In genomic region chr3:189304465-189305341, GRCh38 we compare ENCODE assay signal across 10 cellular contexts.
A peak's percentile ranks its signal among the peaks of the same experiment; 100 is the strongest.
DNase-seq lines count a peak whose midpoint lies in the region; ATAC-seq and TF ChIP-seq lines count a peak whose summit lies in the region.
"Had no signal": no experiment of that assay in that cellular context is flagged by ENCODE, and none has a peak within 500 bp of the region (broad histone marks: within the 10 kb centered on the region; RNA-seq: fewer than 3 reads in every experiment).

No MANE protein-coding gene starts in this region.

- H3K4ac ChIP-seq in neuronal stem cell (ENCODE audit: low read length), result no peak overlapping the region

- POLR2A ChIA-PET in CD4-positive, alpha-beta memory T cell (lab: Charles Lee; ENCODE audit: partially characterized antibody), result interaction anchor here (1.3 kb wide), 1 partner anchor 14 kb away, joined by 3 read pairs; no protein-coding TSS in a partner anchor

- peak; percentile 41 for ATAC-seq in activated CD8-positive, alpha-beta memory T cell treated with anti-CD3 and anti-CD28 coated beads, Interleukin-2, amount 10 ng/mL, durations not matched to agents 7 days and 5 days
- ATAC-seq in GM21423 (IDR thresholded peaks at IDR 0.05; ENCODE audit: unreplicated experiment), result no peak

- 41% methylated on average over 10 of the region's 10 CpGs for WGBS in smooth muscle cell (ENCODE audit: low lambda C conversion rate)
- no CpG with 5 or more reads among the region's 10 CpGs for WGBS in neuronal stem cell (ENCODE audit: extremely low coverage in 2 of 2, insufficient read length in 2 of 2, insufficient replicate concordance in 1 of 2), 2 donors

- H3K27ac ChIP-seq in colonic mucosa, result peak overlapping the region; percentile 79
- peak overlapping the region; percentile 54 for H3K27ac ChIP-seq in smooth muscle cell (ENCODE audit: low read depth)
- H3K27ac ChIP-seq in CD4-positive, alpha-beta memory T cell (ENCODE audit: low read depth, low read length), result no peak overlapping the region
- H3K27ac ChIP-seq in neuronal stem cell (replicated peaks; ENCODE audit: low read length), result no peak overlapping the region
- H3K27ac ChIP-seq: BLaER1, SJSA1 had no signal

- peaks cover 37% of the 10 kb centered on the region for H3K4me1 Mint-ChIP-seq in activated CD8-positive, alpha-beta memory T cell treated with anti-CD3 and anti-CD28 coated beads, Interleukin-2, amount 10 ng/mL, durations not matched to agents 7 days and 5 days
- H3K4me1 Mint-ChIP-seq in CD4-positive, alpha-beta memory T cell, result peaks cover 4 to 14% (median 11%) of the 10 kb centered on the region in 4 donors

- no peak overlapping the region for H4K8ac ChIP-seq in neuronal stem cell (ENCODE audit: low read depth, low read length)

- intact Hi-C loops in colonic mucosa (cut with DNase I), result no loop called here
- intact Hi-C loops in CD4-positive, alpha-beta memory T cell (cut with micrococcal nuclease), result no loop called here

- DNase-seq in activated CD8-positive, alpha-beta memory T cell treated with anti-CD3 and anti-CD28 coated beads, Interleukin-2, amount 10 ng/mL, durations not matched to agents 7 days and 5 days, result no peak
- no peak for DNase-seq in activated CD8-positive, alpha-beta memory T cell treated with anti-CD3 and anti-CD28 coated beads for 24 hours
- peak; percentile 96 for DNase-seq in NCI-H774 (lab: John Stamatoyannopoulos, UW)
- DNase-seq in colonic mucosa, result peak; percentile 88
- no peak for DNase-seq in smooth muscle cell (lab: John Stamatoyannopoulos, UW; ENCODE audit: unreplicated experiment)
- no peak for DNase-seq in CD4-positive, alpha-beta memory T cell
- no peak for DNase-seq in neuronal stem cell (ENCODE audit: low spot score)

- H3F3A ChIP-seq in smooth muscle cell (ENCODE audit: low read depth), result peaks cover 9% of the 10 kb centered on the region

- CTCF ChIA-PET in activated CD8-positive, alpha-beta memory T cell treated with anti-CD3 and anti-CD28 coated beads, Interleukin-2, amount 10 ng/mL, durations not matched to agents 7 days and 5 days (lab: Charles Lee), result interaction anchor here (0.6 to 1.8 kb wide), 3 partner anchors 16 to 32 kb away, joined by 3 to 6 read pairs (median 3); no protein-coding TSS in a partner anchor
- CTCF ChIA-PET in CD4-positive, alpha-beta memory T cell (lab: Charles Lee; ENCODE audit: partially characterized antibody), result no interaction called here

- no peaks in the 10 kb centered on the region for H3K27me3 ChIP-seq in colonic mucosa
- no peaks in the 10 kb centered on the region for H3K27me3 ChIP-seq in smooth muscle cell (ENCODE audit: low read depth)
- H3K27me3 ChIP-seq in CD4-positive, alpha-beta memory T cell (ENCODE audit: insufficient read depth, low read length), result no peaks in the 10 kb centered on the region
- H3K27me3 ChIP-seq in neuronal stem cell (ENCODE audit: control insufficient read depth in 3 of 3, insufficient read depth in 3 of 3, low read depth in 1 of 3, low read length in 3 of 3), result no peaks in the 10 kb centered on the region
- H3K27me3 ChIP-seq: BLaER1, SJSA1 had no signal

- H2AFZ ChIP-seq in smooth muscle cell (ENCODE audit: low read depth), result no peak overlapping the region
- H2AFZ ChIP-seq in neuronal stem cell (ENCODE audit: low read length), result no peak overlapping the region

- H3K27ac Mint-ChIP-seq in activated CD8-positive, alpha-beta memory T cell treated with anti-CD3 and anti-CD28 coated beads, Interleukin-2, amount 10 ng/mL, durations not matched to agents 7 days and 5 days, result peak overlapping the region; percentile 80
- H3K27ac Mint-ChIP-seq in CD4-positive, alpha-beta memory T cell, result peak overlapping the region in 3 of 7 donors; percentile 8 to 35 (median 8)

- no peak overlapping the region for H3K4me3 ChIP-seq in colonic mucosa
- H3K4me3 ChIP-seq in smooth muscle cell, result no peak overlapping the region
- no peak overlapping the region for H3K4me3 ChIP-seq in CD4-positive, alpha-beta memory T cell (ENCODE audit: low read length in 2 of 2)
- H3K4me3 ChIP-seq in neuronal stem cell (ENCODE audit: low read length in 2 of 2), result no peak overlapping the region
- H3K4me3 ChIP-seq: BLaER1, SJSA1 had no signal

- no peak overlapping the region for H3K14ac ChIP-seq in neuronal stem cell (ENCODE audit: low read length)

- H4K20me1 ChIP-seq in smooth muscle cell (ENCODE audit: low read depth), result no peaks in the 10 kb centered on the region
- H4K20me1 ChIP-seq: BLaER1 had no signal

- H3K9me3 Mint-ChIP-seq in activated CD8-positive, alpha-beta memory T cell treated with anti-CD3 and anti-CD28 coated beads, Interleukin-2, amount 10 ng/mL, durations not matched to agents 7 days and 5 days (ENCODE audit: low read depth), result peaks cover 2% of the 10 kb centered on the region
- H3K9me3 Mint-ChIP-seq in CD4-positive, alpha-beta memory T cell, result peaks cover 0 to 2% (median 0%) of the 10 kb centered on the region in 8 donors

- no peak overlapping the region for H2BK12ac ChIP-seq in neuronal stem cell (ENCODE audit: low read length)

- H3K36me3 ChIP-seq in colonic mucosa, result no peaks in the 10 kb centered on the region
- no peaks in the 10 kb centered on the region for H3K36me3 ChIP-seq in smooth muscle cell (ENCODE audit: low read depth)
- H3K36me3 ChIP-seq in CD4-positive, alpha-beta memory T cell (ENCODE audit: insufficient read depth, low read length), result no peaks in the 10 kb centered on the region
- no peaks in the 10 kb centered on the region for H3K36me3 ChIP-seq in neuronal stem cell (replicated peaks in 1 of 2; ENCODE audit: control insufficient read depth in 2 of 2, insufficient read depth in 2 of 2, low read length in 2 of 2)
- H3K36me3 ChIP-seq: BLaER1, SJSA1 had no signal

- no peak overlapping the region for H4K91ac ChIP-seq in neuronal stem cell (ENCODE audit: low read depth, low read length, poor library complexity)

- no peaks in the 10 kb centered on the region for H3K9me3 ChIP-seq in colonic mucosa
- no peaks in the 10 kb centered on the region for H3K9me3 ChIP-seq in smooth muscle cell (replicated peaks; ENCODE audit: low read depth)
- no peaks in the 10 kb centered on the region for H3K9me3 ChIP-seq in CD4-positive, alpha-beta memory T cell (ENCODE audit: control insufficient read depth in 1 of 2, low read length in 2 of 2)
- H3K9me3 ChIP-seq in neuronal stem cell (replicated peaks in 1 of 2; ENCODE audit: control insufficient read depth in 2 of 2, insufficient read depth in 1 of 2, low read depth in 1 of 2, low read length in 2 of 2), result no peaks in the 10 kb centered on the region
- H3K9me3 ChIP-seq: BLaER1, SJSA1 had no signal

- no peaks in the 10 kb centered on the region for H3K79me1 ChIP-seq in neuronal stem cell (ENCODE audit: low read depth, low read length)

- H2BK120ac ChIP-seq in neuronal stem cell (ENCODE audit: low read depth, low read length), result no peak overlapping the region

- no peaks in the 10 kb centered on the region for H3K79me2 ChIP-seq in smooth muscle cell (ENCODE audit: low read depth)

- H3K23ac ChIP-seq in neuronal stem cell (ENCODE audit: low read depth, low read length, poor library complexity), result no peak overlapping the region

- H3K4me1 ChIP-seq in colonic mucosa, result peaks cover 5% of the 10 kb centered on the region
- peaks cover 10% of the 10 kb centered on the region for H3K4me1 ChIP-seq in smooth muscle cell (ENCODE audit: low read depth)
- H3K4me1 ChIP-seq in CD4-positive, alpha-beta memory T cell (ENCODE audit: insufficient read depth, low read length), result no peaks in the 10 kb centered on the region
- H3K4me1 ChIP-seq in neuronal stem cell (ENCODE audit: control insufficient read depth in 2 of 2, insufficient read depth in 1 of 2, low read depth in 1 of 2, low read length in 2 of 2), result peaks cover 0 to 6% of the 10 kb centered on the region in 2 donors
- H3K4me1 ChIP-seq: BLaER1 had no signal

- H3K27me3 Mint-ChIP-seq in activated CD8-positive, alpha-beta memory T cell treated with anti-CD3 and anti-CD28 coated beads, Interleukin-2, amount 10 ng/mL, durations not matched to agents 7 days and 5 days, result no peaks in the 10 kb centered on the region
- H3K27me3 Mint-ChIP-seq in CD4-positive, alpha-beta memory T cell, result no peaks in the 10 kb centered on the region

- TF ChIP-seq CTCF in colonic mucosa (IDR thresholded peaks at IDR 0.05), result no peak
- no peak for TF ChIP-seq CTCF in smooth muscle cell (IDR thresholded peaks at IDR 0.05; ENCODE audit: borderline replicate concordance, insufficient read depth, poor library complexity, severe bottlenecking)

- peak overlapping the region; percentile 37 for H3K4me3 Mint-ChIP-seq in activated CD8-positive, alpha-beta memory T cell treated with anti-CD3 and anti-CD28 coated beads, Interleukin-2, amount 10 ng/mL, durations not matched to agents 7 days and 5 days
- H3K4me3 Mint-ChIP-seq in CD4-positive, alpha-beta memory T cell, result peak overlapping the region in 2 of 8 donors; percentile 7 to 9

- H3K9ac ChIP-seq in colonic mucosa (ENCODE audit: low read depth in 2 of 2, low read length in 2 of 2) (peak overlapping the region; percentile 14 to 58), smooth muscle cell (ENCODE audit: low read depth) (peak overlapping the region; percentile 1), neuronal stem cell (ENCODE audit: low read depth, low read length, poor library complexity) (no peak overlapping the region)
- H3K9ac ChIP-seq: BLaER1 had no signal

- no peak overlapping the region for H2AK5ac ChIP-seq in neuronal stem cell (ENCODE audit: low read depth, low read length)

- H3K36me3 Mint-ChIP-seq in activated CD8-positive, alpha-beta memory T cell treated with anti-CD3 and anti-CD28 coated beads, Interleukin-2, amount 10 ng/mL, durations not matched to agents 7 days and 5 days, result peaks cover 5% of the 10 kb centered on the region
- H3K36me3 Mint-ChIP-seq in CD4-positive, alpha-beta memory T cell, result peaks cover 0 to 3% of the 10 kb centered on the region in 2 donors

- no peak overlapping the region for H2BK15ac ChIP-seq in neuronal stem cell (ENCODE audit: low read length)

- H3K18ac ChIP-seq in neuronal stem cell (ENCODE audit: low read length), result no peak overlapping the region

- H2BK5ac ChIP-seq in neuronal stem cell (ENCODE audit: low read length), result no peak overlapping the region

- H3K4me2 ChIP-seq in smooth muscle cell (peak overlapping the region; percentile 22), neuronal stem cell (ENCODE audit: insufficient read depth, low read length, poor library complexity, severe bottlenecking) (no peak overlapping the region)
- H3K4me2 ChIP-seq: BLaER1 had no signal

Comparison
In these comparisons a context has a peak if more than half of its experiments do, and no peak if none do; other contexts are left out.
1. DNase-seq: peak in NCI-H774 (single experiment) and colonic mucosa (single experiment); none in activated CD8-positive, alpha-beta memory T cell treated with anti-CD3 and anti-CD28 coated beads, Interleukin-2, amount 10 ng/mL, durations not matched to agents 7 days and 5 days (single experiment), activated CD8-positive, alpha-beta memory T cell treated with anti-CD3 and anti-CD28 coated beads for 24 hours (single experiment), smooth muscle cell (single experiment), CD4-positive, alpha-beta memory T cell (0 of 5) and neuronal stem cell (single experiment).
2. H3K27ac ChIP-seq: peak in colonic mucosa (single experiment) and smooth muscle cell (single experiment); none in CD4-positive, alpha-beta memory T cell (single experiment) and neuronal stem cell (single experiment).